ENCODE assay signal across 9 cellular contexts in genomic region chr17:9241371-9241712, GRCh38.
DNase-seq lines count a peak whose midpoint lies in the region; ATAC-seq and TF ChIP-seq lines count a peak whose summit lies in the region.
"Had no signal": no experiment of that assay in that cellular context is flagged by ENCODE, and none has a peak within 500 bp of the region (broad histone marks: within the 10 kb centered on the region; RNA-seq: fewer than 3 reads in every experiment).

No MANE protein-coding gene starts in this region.

- H3K36me3 Mint-ChIP-seq in activated CD4-positive, alpha-beta T cell treated with anti-CD3 and anti-CD28 coated beads for 36 hours (ENCODE audit: low read depth) = peaks cover 6% of the 10 kb centered on the region
- no peaks in the 10 kb centered on the region for H3K36me3 Mint-ChIP-seq in type B pancreatic cell
- no peaks in the 10 kb centered on the region for H3K36me3 Mint-ChIP-seq in activated CD8-positive, alpha-beta memory T cell treated with anti-CD3 and anti-CD28 coated beads, Interleukin-2, amount 10 ng/mL, durations not matched to agents 7 days and 5 days

- no peak for ATAC-seq in activated CD4-positive, alpha-beta T cell treated with anti-CD3 and anti-CD28 coated beads for 36 hours
- no peak for ATAC-seq in activated CD8-positive, alpha-beta memory T cell treated with anti-CD3 and anti-CD28 coated beads, Interleukin-2, amount 10 ng/mL, durations not matched to agents 7 days and 5 days
- ATAC-seq in HG03354 (IDR thresholded peaks at IDR 0.05; ENCODE audit: poor library complexity, severe bottlenecking, unreplicated experiment) = no peak

- peak overlapping the region; percentile 6 for H3K27ac Mint-ChIP-seq in activated CD4-positive, alpha-beta T cell treated with anti-CD3 and anti-CD28 coated beads for 36 hours
- peak overlapping the region; percentile 84 for H3K27ac Mint-ChIP-seq in type B pancreatic cell
- H3K27ac Mint-ChIP-seq in activated CD8-positive, alpha-beta memory T cell treated with anti-CD3 and anti-CD28 coated beads, Interleukin-2, amount 10 ng/mL, durations not matched to agents 7 days and 5 days = no peak overlapping the region

- H3K4me3 ChIP-seq in esophagus squamous epithelium (peak overlapping the region in 1 of 4 donors; percentile 1), mucosa of rectum (ENCODE audit: low read length in 2 of 2) (no peak overlapping the region)

- CTCF ChIA-PET in activated CD4-positive, alpha-beta T cell treated with anti-CD3 and anti-CD28 coated beads for 36 hours (lab: Charles Lee) = no interaction called here
- CTCF ChIA-PET in activated CD8-positive, alpha-beta memory T cell treated with anti-CD3 and anti-CD28 coated beads, Interleukin-2, amount 10 ng/mL, durations not matched to agents 7 days and 5 days (lab: Charles Lee) = no interaction called here

- H3K9me3 ChIP-seq in esophagus squamous epithelium (no peaks in the 10 kb centered on the region), mucosa of rectum (ENCODE audit: control insufficient read depth in 2 of 2, low read length in 2 of 2) (no peaks in the 10 kb centered on the region)

- H3K36me3 ChIP-seq in esophagus squamous epithelium = peaks cover 0 to 27% (median 0%) of the 10 kb centered on the region in 3 donors
- H3K36me3 ChIP-seq in mucosa of rectum (ENCODE audit: control insufficient read depth in 2 of 2, insufficient read depth in 2 of 2, low read length in 2 of 2) = no peaks in the 10 kb centered on the region

- H3K4me3 Mint-ChIP-seq in activated CD4-positive, alpha-beta T cell treated with anti-CD3 and anti-CD28 coated beads for 36 hours = no peak overlapping the region
- H3K4me3 Mint-ChIP-seq in type B pancreatic cell = peak overlapping the region; percentile 72
- H3K4me3 Mint-ChIP-seq in activated CD8-positive, alpha-beta memory T cell treated with anti-CD3 and anti-CD28 coated beads, Interleukin-2, amount 10 ng/mL, durations not matched to agents 7 days and 5 days = no peak overlapping the region

- peak overlapping the region; percentile 82 to 98 (median 94) for H3K27ac ChIP-seq in esophagus squamous epithelium
- peak overlapping the region; percentile 90 to 95 for H3K27ac ChIP-seq in mucosa of rectum (ENCODE audit: low read depth in 2 of 2, low read length in 2 of 2)

- no peak for TF ChIP-seq POLR2A in esophagus squamous epithelium (IDR thresholded peaks at IDR 0.05)

- TF ChIP-seq CTCF in esophagus squamous epithelium (IDR thresholded peaks at IDR 0.05) = no peak
- TF ChIP-seq CTCF in type B pancreatic cell (conservative IDR thresholded peaks at IDR 0.05) = no peak

- H3K27me3 ChIP-seq in esophagus squamous epithelium = no peaks in the 10 kb centered on the region
- H3K27me3 ChIP-seq in mucosa of rectum (ENCODE audit: control insufficient read depth in 2 of 2, insufficient read depth in 2 of 2, low read length in 2 of 2) = no peaks in the 10 kb centered on the region

- H3K9me3 Mint-ChIP-seq in activated CD4-positive, alpha-beta T cell treated with anti-CD3 and anti-CD28 coated beads for 36 hours (ENCODE audit: low read depth) = no peaks in the 10 kb centered on the region
- H3K9me3 Mint-ChIP-seq in type B pancreatic cell = no peaks in the 10 kb centered on the region
- no peaks in the 10 kb centered on the region for H3K9me3 Mint-ChIP-seq in activated CD8-positive, alpha-beta memory T cell treated with anti-CD3 and anti-CD28 coated beads, Interleukin-2, amount 10 ng/mL, durations not matched to agents 7 days and 5 days (ENCODE audit: low read depth)

- 32 to 43% methylated on average over 8 to 10 of the region's 10 CpGs for WGBS in esophagus squamous epithelium, 2 donors

- POLR2A ChIA-PET in activated CD4-positive, alpha-beta T cell treated with anti-CD3 and anti-CD28 coated beads for 36 hours (lab: Charles Lee) = interaction anchor here (1.8 kb wide), 1 partner anchor 11 kb away, joined by 4 read pairs; no protein-coding TSS in a partner anchor

- H3K27me3 Mint-ChIP-seq in activated CD4-positive, alpha-beta T cell treated with anti-CD3 and anti-CD28 coated beads for 36 hours = no peaks in the 10 kb centered on the region
- no peaks in the 10 kb centered on the region for H3K27me3 Mint-ChIP-seq in type B pancreatic cell
- no peaks in the 10 kb centered on the region for H3K27me3 Mint-ChIP-seq in activated CD8-positive, alpha-beta memory T cell treated with anti-CD3 and anti-CD28 coated beads, Interleukin-2, amount 10 ng/mL, durations not matched to agents 7 days and 5 days

- H3K4me1 ChIP-seq in esophagus squamous epithelium (peaks cover 25 to 82% (median 55%) of the 10 kb centered on the region in 3 donors), mucosa of rectum (ENCODE audit: control insufficient read depth in 2 of 2, insufficient read depth in 2 of 2, low read length in 2 of 2) (peaks cover 22 to 37% of the 10 kb centered on the region in 2 donors)

- peak overlapping the region; percentile 47 to 86 for H3K9ac ChIP-seq in mucosa of rectum (ENCODE audit: low read depth in 1 of 2, low read length in 2 of 2)

- intact Hi-C loops in activated CD4-positive, alpha-beta T cell treated with anti-CD3 and anti-CD28 coated beads for 36 hours (cut with DNase I, micrococcal nuclease) = no loop called here
- intact Hi-C loops in esophagus squamous epithelium (cut with DNase I) = loop anchor here (10.0 kb wide), 1 partner anchor 217 kb away; the partner anchor contains the start of gene NTN1

- no peak for DNase-seq in activated CD4-positive, alpha-beta T cell treated with anti-CD3 and anti-CD28 coated beads for 36 hours
- DNase-seq in activated CD4-positive, alpha-beta T cell treated with anti-CD3 and anti-CD28 coated beads, Interleukin-2, amount 50 U/mL, for 1 hour = no peak
- no peak for DNase-seq in esophagus squamous epithelium (lab: John Stamatoyannopoulos, UW)
- no peak for DNase-seq in type B pancreatic cell (ENCODE audit: extremely low spot score, unreplicated experiment)
- DNase-seq in activated CD8-positive, alpha-beta memory T cell treated with anti-CD3 and anti-CD28 coated beads, Interleukin-2, amount 10 ng/mL, durations not matched to agents 7 days and 5 days = no peak
- no peak for DNase-seq in CD1c-positive myeloid dendritic cell (ENCODE audit: extremely low spot score)
- DNase-seq: 8988T had no signal

- peaks cover 12% of the 10 kb centered on the region for H3K4me1 Mint-ChIP-seq in activated CD4-positive, alpha-beta T cell treated with anti-CD3 and anti-CD28 coated beads for 36 hours
- H3K4me1 Mint-ChIP-seq in type B pancreatic cell (ENCODE audit: unreplicated experiment) = peaks cover 18% of the 10 kb centered on the region
- H3K4me1 Mint-ChIP-seq in activated CD8-positive, alpha-beta memory T cell treated with anti-CD3 and anti-CD28 coated beads, Interleukin-2, amount 10 ng/mL, durations not matched to agents 7 days and 5 days = peaks cover 12% of the 10 kb centered on the region
